33 cellular contexts compared by ENCODE assay signal in the genomic region with DNA sequence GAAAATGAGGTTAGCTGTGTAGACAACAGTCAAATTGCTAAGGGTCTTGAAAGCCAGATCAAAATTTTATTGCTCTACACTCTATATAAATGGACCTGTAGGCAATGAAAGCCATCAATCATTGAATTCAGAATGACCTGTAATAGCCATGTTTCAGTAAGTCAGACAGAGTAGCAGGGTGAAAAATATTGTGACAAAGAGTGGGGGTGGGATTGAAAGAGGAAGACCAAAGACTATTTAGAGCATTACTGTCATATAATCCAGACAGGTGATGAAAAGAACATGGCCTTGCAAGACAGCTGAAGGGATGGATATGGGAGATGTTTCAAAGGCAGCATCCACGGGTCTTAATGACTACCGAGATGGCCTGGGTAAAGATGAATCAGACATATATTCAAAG.
"Had no signal": no experiment of that assay in that cellular context is flagged by ENCODE, and none has a peak within 500 bp of the region (broad histone marks: within the 10 kb centered on the region; RNA-seq: fewer than 3 reads in every experiment).

No MANE protein-coding gene starts in this region.

- H3K4me3 ChIP-seq: Peyer's patch, SJSA1 had no signal

- DNase-seq: activated CD4-positive, alpha-beta T cell treated with anti-CD3 and anti-CD28 coated beads, Interleukin-2, amount 10 ng/mL, durations not matched to agents 24 days and 14 days; activated CD4-positive, alpha-beta T cell treated with anti-CD3 and anti-CD28 coated beads, Interleukin-2, amount 50 U/mL, for 4 hours; activated CD8-positive, alpha-beta T cell treated with anti-CD3 and anti-CD28 coated beads for 36 hours; activated gamma-delta T cell; activated naive CD4-positive, alpha-beta T cell treated with Interleukin-2 at 50 U/mL for 16 hours; activated T-cell treated with anti-CD3 and anti-CD28 coated beads, Interleukin-2, amount 50 U/mL, for 48 hours; anterior cingulate cortex; caudate nucleus; MM.1S; MV-4-11; NCI-H1092; NCI-H1436 treated with DMSO at 0.1 percent for 48 hours; NCI-H1694 treated with DMSO at 0.1 percent for 48 hours; NCI-H2029; NCI-H2171; NCI-H510A; NCI-H526; NCI-H748 treated with DMSO at 0.1 percent for 48 hours; NK-92 treated with Interleukin-12 subunit alpha and Interleukin-12 subunit beta, amount 100 ng/mL, for 24 hours; PC-3; Peyer's patch; RPMI8226; SHP77 treated with DMSO at 0.1 percent for 48 hours; SK-N-SH had no signal

- H3K27me3 Mint-ChIP-seq: activated CD4-positive, alpha-beta T cell treated with anti-CD3 and anti-CD28 coated beads, Interleukin-2, amount 10 ng/mL, durations not matched to agents 24 days and 14 days; activated CD8-positive, alpha-beta T cell treated with anti-CD3 and anti-CD28 coated beads for 36 hours; activated naive CD4-positive, alpha-beta T cell treated with anti-CD3 and anti-CD28 coated beads, Interleukin-2, amount 50 U/mL, for 24 hours; brain had no signal

- H3K9me3 Mint-ChIP-seq: activated CD8-positive, alpha-beta T cell treated with anti-CD3 and anti-CD28 coated beads for 36 hours had no signal

- H3K27ac ChIP-seq: KMS-11, Peyer's patch, SJSA1 had no signal

- H3K4me3 Mint-ChIP-seq: activated CD4-positive, alpha-beta T cell treated with anti-CD3 and anti-CD28 coated beads, Interleukin-2, amount 10 ng/mL, durations not matched to agents 24 days and 14 days; activated CD8-positive, alpha-beta T cell treated with anti-CD3 and anti-CD28 coated beads for 36 hours; activated naive CD4-positive, alpha-beta T cell treated with anti-CD3 and anti-CD28 coated beads, Interleukin-2, amount 50 U/mL, for 24 hours; brain; T-helper 1 cell treated with Interleukin-12 subunit alpha and Interleukin-12 subunit beta and Interleukin-4 antibody, amounts not matched to agents 30 μg/mL and 1 μg/mL, for 36 hours; T-helper 2 cell treated with Interferon-gamma antibody and Interleukin-4, amounts not matched to agents 5 μg/mL and 100 μg/mL, for 36 hours had no signal

- H3K4me1 ChIP-seq: Peyer's patch, SJSA1 had no signal

- H3K36me3 ChIP-seq: Peyer's patch had no signal

- ATAC-seq: PC-3 had no signal

- H3K9me3 ChIP-seq: Peyer's patch, SJSA1 had no signal

- H3K27me3 ChIP-seq: Peyer's patch, SJSA1 had no signal

- H3K27ac Mint-ChIP-seq: activated CD4-positive, alpha-beta T cell treated with anti-CD3 and anti-CD28 coated beads, Interleukin-2, amount 10 ng/mL, durations not matched to agents 24 days and 14 days; activated CD8-positive, alpha-beta T cell treated with anti-CD3 and anti-CD28 coated beads for 36 hours; activated naive CD4-positive, alpha-beta T cell treated with anti-CD3 and anti-CD28 coated beads, Interleukin-2, amount 50 U/mL, for 24 hours; activated T-helper 2 cell treated with anti-CD3 and anti-CD28 coated beads, Interferon-gamma antibody, Interleukin-2, Interleukin-4, amounts not matched to agents 10 μg/mL and 5 μg/mL and 100 μg/mL, durations not matched to agents 14 hours and 24 hours and 36 hours; brain; T-helper 1 cell treated with Interleukin-12 subunit alpha and Interleukin-12 subunit beta and Interleukin-4 antibody, amounts not matched to agents 30 μg/mL and 1 μg/mL, for 36 hours; T-helper 2 cell treated with Interferon-gamma antibody and Interleukin-4, amounts not matched to agents 5 μg/mL and 100 μg/mL, for 36 hours had no signal

- FAIRE-seq: bronchial epithelial cell, TTC549 had no signal
